In the genomic region with DNA sequence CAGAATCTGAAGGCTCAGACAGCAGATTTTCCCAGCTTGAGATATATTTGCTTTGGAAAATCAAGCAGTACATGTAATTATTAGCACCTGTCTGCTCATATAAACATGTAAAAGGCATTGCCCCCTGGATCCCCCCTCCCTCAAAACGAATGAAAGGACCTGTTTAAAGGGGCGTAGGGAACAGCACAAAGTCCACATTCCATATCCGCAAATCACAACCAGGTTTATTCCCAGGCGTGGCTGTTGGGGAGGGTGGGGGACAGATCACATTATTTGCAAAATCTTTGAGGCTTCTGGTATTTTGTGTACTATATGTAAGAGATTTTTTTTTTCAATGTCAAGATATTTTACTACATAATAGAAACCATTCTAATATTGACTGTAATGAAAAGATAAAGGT, we compare ENCODE assay signal across 20 cellular contexts. TPM values are rescaled to one million over a fixed set of nuclear protein-coding genes. Genes with fewer than 3 reads are reported as not detected.
"Had no signal": no experiment of that assay in that cellular context is flagged by ENCODE, and none has a peak within 500 bp of the region (broad histone marks: within the 10 kb centered on the region; RNA-seq: fewer than 3 reads in every experiment).

No MANE protein-coding gene starts in this region.

- FAIRE-seq: HTR-8/SVneo had no signal

- H3K27ac ChIP-seq: HL-60, RWPE1 had no signal

- DNase-seq: KBM-7, MV-4-11, NCI-H1048, NCI-H1105, NCI-H1694, NCI-H187 treated with DMSO at 0.1 percent for 48 hours, NCI-H2029 treated with DMSO at 0.1 percent for 48 hours, NCI-H2171 treated with DMSO at 0.1 percent for 48 hours, NCI-H345, NCI-H446 treated with DMSO at 0.1 percent for 48 hours, NCI-H510A treated with DMSO at 0.1 percent for 48 hours, NCI-H526, NCI-H774, SHP77 had no signal

RNA-seq across cellular contexts. Expression of a gene that starts 29.5 kb away (rescaled TPM):
- total RNA-seq: LHCN-M2, MCF 10A, SK-MEL-5 had no signal

RNA-seq across cellular contexts. Expression of a gene that starts 54.2 kb away (rescaled TPM):
- total RNA-seq: LHCN-M2, MCF 10A, SK-MEL-5 had no signal
